Comparison of ENCODE assay signal across 9 cellular contexts in the genomic region with DNA sequence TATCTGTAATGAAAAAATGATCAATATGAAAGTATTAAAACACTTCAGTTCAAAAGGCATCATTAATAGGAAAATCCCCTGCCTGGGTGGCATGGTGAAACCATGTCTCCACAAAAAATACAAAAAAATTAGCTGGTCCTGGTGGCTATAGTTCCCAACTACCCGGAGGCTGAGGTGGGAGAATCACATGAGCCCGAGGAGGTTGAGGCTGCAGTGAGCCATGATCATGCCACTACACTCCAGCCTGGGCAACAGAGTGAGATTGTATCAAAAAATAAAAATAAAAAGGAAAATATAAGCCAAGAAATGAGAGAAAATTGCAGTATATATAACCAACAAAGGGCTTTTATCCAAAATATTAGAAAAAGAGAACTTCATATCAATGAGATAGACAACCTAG.
"Had no signal": no experiment of that assay in that cellular context is flagged by ENCODE, and none has a peak within 500 bp of the region (broad histone marks: within the 10 kb centered on the region; RNA-seq: fewer than 3 reads in every experiment).

No MANE protein-coding gene starts in this region.

- H3K9me3 ChIP-seq: HAP-1 had no signal

- H3K4me3 ChIP-seq: GM23248, GM23338, HAP-1 had no signal

- H3K27ac ChIP-seq: GM23248 had no signal

- H3K4me3 Mint-ChIP-seq: GM23338, H9, HFFc6 had no signal

- H3K27ac Mint-ChIP-seq: GM23338, H9, HFFc6 had no signal

- ATAC-seq: GM23338, HCT116 had no signal

- DNase-seq: GM23248, GOT3, H7, H9, HCEC 1CT, HFFc6 had no signal

- H3K36me3 ChIP-seq: HAP-1 had no signal

- H3K4me1 Mint-ChIP-seq: GM23338 had no signal

- H3K4me1 ChIP-seq: HAP-1 had no signal
